Comparison of ENCODE assay signal across 1 cellular context in the genomic region with DNA sequence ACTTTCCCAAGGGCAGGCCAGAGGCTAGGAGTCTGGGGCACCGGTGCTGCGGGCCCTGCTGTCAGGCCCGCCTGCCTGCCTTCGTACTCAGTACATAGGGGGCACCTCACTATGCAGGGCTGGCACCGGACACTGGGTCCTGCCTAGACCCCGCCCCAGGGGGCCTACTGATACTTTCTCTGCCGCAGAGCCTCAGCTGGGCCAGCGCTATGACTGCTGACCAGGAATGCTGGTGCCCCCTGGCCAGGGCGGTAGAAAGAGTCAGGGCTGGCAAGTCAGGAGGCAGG.
TF ChIP-seq lines count a peak whose summit lies in the region.

No MANE protein-coding gene starts in this region.

TF ChIP-seq in neural cell, 6 proteins besides CTCF, POLR2A, EP300 and RAD21 (continued from another document):
- no peak for TF ChIP-seq REST (IDR thresholded peaks at IDR 0.05; ENCODE audit: borderline replicate concordance)
